In the genomic region with DNA sequence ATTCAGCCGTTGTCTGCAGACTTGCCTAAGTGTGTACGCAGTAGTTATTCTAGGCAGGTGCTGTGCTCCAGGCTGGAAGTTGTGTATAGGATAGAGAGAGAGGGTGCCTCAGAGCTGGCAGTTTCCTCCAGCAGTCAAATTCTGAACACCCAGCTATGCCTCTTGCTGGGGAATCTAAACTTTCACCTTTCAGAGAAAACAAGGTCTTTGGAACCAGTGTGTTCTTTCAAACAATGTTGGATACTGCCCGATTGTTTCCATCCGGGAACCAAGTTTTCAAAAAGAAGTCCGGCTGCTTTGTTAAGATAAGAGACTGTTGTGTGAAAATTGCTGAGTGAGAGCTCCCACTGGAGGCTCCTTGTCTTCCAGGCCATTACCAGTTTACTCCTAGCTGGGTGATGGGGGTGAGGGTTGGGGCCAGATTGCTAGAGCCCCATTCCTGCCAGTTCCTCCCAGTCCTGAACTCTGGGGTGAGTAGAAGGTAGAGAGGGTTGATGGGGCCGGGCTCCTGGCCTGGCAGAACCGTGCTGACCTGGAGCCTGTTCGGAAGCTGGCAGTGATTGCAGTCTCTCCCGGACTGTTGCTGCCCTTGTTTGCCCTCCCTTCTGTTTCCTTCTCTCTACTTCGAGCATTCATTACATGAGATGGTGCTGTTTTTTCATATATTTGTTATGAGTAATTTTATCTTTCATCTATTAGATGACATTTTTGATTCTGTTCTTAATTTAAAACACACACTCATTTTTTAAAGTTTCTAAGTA, we compare ENCODE assay signal across 11 cellular contexts.
DNase-seq lines count a peak whose midpoint lies in the region; ATAC-seq and TF ChIP-seq lines count a peak whose summit lies in the region.
"Had no signal": no experiment of that assay in that cellular context is flagged by ENCODE, and none has a peak within 500 bp of the region (broad histone marks: within the 10 kb centered on the region; RNA-seq: fewer than 3 reads in every experiment).

No MANE protein-coding gene starts in this region.

- no peak overlapping the region for H3T11ph ChIP-seq in H9 (ENCODE audit: low read length)

- H3K79me1 ChIP-seq in H9 (ENCODE audit: insufficient read depth, low read depth, low read length, poor library complexity, severe bottlenecking): no peaks in the 10 kb centered on the region

- intact Hi-C loops in left lung (cut with DNase I): no loop called here

- H3K4ac ChIP-seq in H9 (ENCODE audit: low read depth, low read length): no peak overlapping the region

- no peak overlapping the region for H3K23ac ChIP-seq in H9 (ENCODE audit: insufficient read length, low read depth, low read length)

- no peaks in the 10 kb centered on the region for H4K20me1 ChIP-seq in H9 (ENCODE audit: control insufficient read depth, insufficient read depth, insufficient read length)

- H3K4me3 ChIP-seq in left lung: no peak overlapping the region
- H3K4me3 ChIP-seq in rectal smooth muscle tissue (ENCODE audit: low read length): no peak overlapping the region
- H3K4me3 ChIP-seq: uterus had no signal

- no peak overlapping the region for H2BK12ac ChIP-seq in H9 (ENCODE audit: insufficient read length, low read depth, low read length)

- no peaks in the 10 kb centered on the region; a peak in 1 of 5 replicates for H3K9me3 Mint-ChIP-seq in H9
- H3K9me3 Mint-ChIP-seq in WTC11: no peaks in the 10 kb centered on the region
- no peaks in the 10 kb centered on the region for H3K9me3 Mint-ChIP-seq in osteocyte (ENCODE audit: unreplicated experiment)

- H3K36me3 ChIP-seq in left lung (no peaks in the 10 kb centered on the region), rectal smooth muscle tissue (ENCODE audit: control insufficient read depth, insufficient read depth, low read length) (no peaks in the 10 kb centered on the region)
- H3K36me3 ChIP-seq: uterus had no signal

- no peak overlapping the region for H2BK20ac ChIP-seq in H9 (ENCODE audit: low read depth, low read length, poor library complexity, severe bottlenecking)

- H4K8ac ChIP-seq in H9 (replicated peaks; ENCODE audit: insufficient read length, low read depth, low read length): no peak overlapping the region

- WGBS in H9 (ENCODE audit: extremely low coverage, insufficient read length, low lambda C conversion rate): no CpG with 5 or more reads among the region's 10 CpGs

- ATAC-seq in WTC11 (peak; percentile 12; the same call in 1 of the 2 replicates), left lung (peak; percentile 17)

- no peak overlapping the region for H2AFZ ChIP-seq in H9 (ENCODE audit: low read length)

- H3K27ac Mint-ChIP-seq in H9 (peak overlapping the region; percentile 73 to 91 (median 82); a peak in 5 of 7 replicates), WTC11 (peak overlapping the region; percentile 43; the same call in 1 of the 2 replicates), osteocyte (ENCODE audit: unreplicated experiment) (no peak overlapping the region)

- H2BK5ac ChIP-seq in H9 (ENCODE audit: insufficient read length, low read length): no peak overlapping the region

- POLR2A ChIA-PET in WTC11 (lab: Charles Lee): interaction anchor here (0.8 to 1.0 kb wide), 2 partner anchors 23 to 138 kb away, joined by 3 read pairs; no protein-coding TSS in a partner anchor

- TF ChIP-seq CTCF in H9 (conservative IDR thresholded peaks at IDR 0.05) (no peak), WTC11 (IDR thresholded peaks at IDR 0.05) (no peak), left lung (IDR thresholded peaks at IDR 0.05) (no peak), osteocyte (IDR thresholded peaks at IDR 0.05) (no peak)

- no peak overlapping the region for H3K27ac ChIP-seq in H9 (ENCODE audit: insufficient read length, low read depth, low read length)
- peak overlapping the region in 1 of 2 donors; percentile 4 for H3K27ac ChIP-seq in left lung
- peak overlapping the region; percentile 29 for H3K27ac ChIP-seq in rectal smooth muscle tissue (ENCODE audit: low read depth, low read length)

- H3K4me2 ChIP-seq in H9 (ENCODE audit: insufficient read depth, insufficient read length, low read length): no peak overlapping the region

- H3K9me3 ChIP-seq in H9 (ENCODE audit: control insufficient read depth, low read depth, low read length) (no peaks in the 10 kb centered on the region), left lung (no peaks in the 10 kb centered on the region)
- H3K9me3 ChIP-seq: uterus had no signal

- H3K4me1 ChIP-seq in H9 (ENCODE audit: insufficient read depth, low read length) (peaks cover 16% of the 10 kb centered on the region), left lung (peaks cover 6 to 22% of the 10 kb centered on the region in 2 donors), rectal smooth muscle tissue (ENCODE audit: control insufficient read depth, insufficient read depth, low read length) (no peaks in the 10 kb centered on the region)
- H3K4me1 ChIP-seq: uterus had no signal

- no peak overlapping the region for H2BK15ac ChIP-seq in H9 (ENCODE audit: low read depth, low read length)

- H3K79me2 ChIP-seq in H9 (ENCODE audit: insufficient read depth, low read length): peaks cover 3% of the 10 kb centered on the region; the same call in 1 of the 2 replicates

- CTCF ChIA-PET in WTC11 (lab: Charles Lee): interaction anchor here (1.0 to 1.9 kb wide), 2 partner anchors 144 to 535 kb away, joined by 4 to 9 read pairs; no protein-coding TSS in a partner anchor

- H2AK5ac ChIP-seq in H9 (ENCODE audit: insufficient read length, low read length): no peak overlapping the region

- no peak overlapping the region for H3K14ac ChIP-seq in H9 (ENCODE audit: insufficient read depth, low read length)

- H3K18ac ChIP-seq in H9 (ENCODE audit: insufficient read length, low read depth, low read length): no peak overlapping the region

- H3K27me3 ChIP-seq in H9 (ENCODE audit: insufficient read depth, low read length): no peaks in the 10 kb centered on the region
- H3K27me3 ChIP-seq in left lung: peaks cover 0 to 20% of the 10 kb centered on the region in 2 donors
- no peaks in the 10 kb centered on the region for H3K27me3 ChIP-seq in rectal smooth muscle tissue (ENCODE audit: control insufficient read depth, insufficient read depth, low read length)
- H3K27me3 ChIP-seq: uterus had no signal

- no peak overlapping the region for H3K56ac ChIP-seq in H9 (ENCODE audit: insufficient read length, low read depth, low read length)

- no peak for DNase-seq in H9
- no peak for DNase-seq in WTC11 (ENCODE audit: low spot score)
- DNase-seq in left lung: no peak
- DNase-seq in cerebellar cortex (ENCODE audit: low spot score): no peak
- no peak for DNase-seq in activated T-cell treated with anti-CD3 and anti-CD28 coated beads for 4 hours
- no peak for DNase-seq in activated gamma-delta T cell treated with Interleukin-2 at 50 U/mL for 16 hours
- no peak for DNase-seq in osteocyte (ENCODE audit: extremely low spot score, unreplicated experiment)
- DNase-seq: activated effector memory CD4-positive, alpha-beta T cell treated with anti-CD3 and anti-CD28 coated beads, Interleukin-2, amount 50 U/mL, for 16 hours; central memory CD4-positive, alpha-beta T cell; uterus had no signal

- H2BK120ac ChIP-seq in H9 (ENCODE audit: low read depth, low read length, poor library complexity, severe bottlenecking): no peak overlapping the region

- H3K36me3 Mint-ChIP-seq in H9 (ENCODE audit: insufficient read depth in 1 of 3, low read depth in 3 of 3) (peaks cover 0 to 9% (median 3%) of the 10 kb centered on the region in 3 experiments; a peak in 4 of 7 replicates), WTC11 (no peaks in the 10 kb centered on the region), osteocyte (ENCODE audit: unreplicated experiment) (peaks cover 3% of the 10 kb centered on the region)

- H3K4me3 Mint-ChIP-seq in H9: no peak overlapping the region
- H3K4me3 Mint-ChIP-seq in WTC11: no peak overlapping the region
- H3K4me3 Mint-ChIP-seq in osteocyte (ENCODE audit: unreplicated experiment): no peak overlapping the region

- H3K27me3 Mint-ChIP-seq in H9 (ENCODE audit: low read depth) (no peaks in the 10 kb centered on the region), WTC11 (ENCODE audit: low read depth) (no peaks in the 10 kb centered on the region), osteocyte (ENCODE audit: unreplicated experiment) (no peaks in the 10 kb centered on the region)

- H3K23me2 ChIP-seq in H9 (ENCODE audit: insufficient read length, low read depth, low read length, poor library complexity, severe bottlenecking): peaks cover 7% of the 10 kb centered on the region

- H4K5ac ChIP-seq in H9 (ENCODE audit: insufficient read length, low read depth, low read length): no peak overlapping the region

- no peak overlapping the region for H3K9ac ChIP-seq in H9 (ENCODE audit: extremely low read depth, insufficient read length, low read length)
- no peak overlapping the region for H3K9ac ChIP-seq in rectal smooth muscle tissue (ENCODE audit: low read length)

- H3K4me1 Mint-ChIP-seq in H9: peaks cover 74 to 78% of the 10 kb centered on the region in 2 experiments
- peaks cover 87% of the 10 kb centered on the region for H3K4me1 Mint-ChIP-seq in WTC11
- H3K4me1 Mint-ChIP-seq in osteocyte (ENCODE audit: unreplicated experiment): peaks cover 34% of the 10 kb centered on the region

- no peak overlapping the region for H4K91ac ChIP-seq in H9 (ENCODE audit: insufficient read length, low read depth, low read length)

TF ChIP-seq in WTC11, 78 proteins besides CTCF, POLR2A, EP300 and RAD21 (continues in another document):
- no peak for TF ChIP-seq CREB1 (CRISPR knock-in tag; IDR thresholded peaks at IDR 0.05)
- TF ChIP-seq ETV6 (CRISPR knock-in tag; IDR thresholded peaks at IDR 0.05): no peak
- TF ChIP-seq FOXP1 (CRISPR knock-in tag; IDR thresholded peaks at IDR 0.05; ENCODE audit: borderline replicate concordance): no peak
- no peak for TF ChIP-seq PRRX2 (CRISPR knock-in tag; IDR thresholded peaks at IDR 0.05)
- TF ChIP-seq, protein P1, sequence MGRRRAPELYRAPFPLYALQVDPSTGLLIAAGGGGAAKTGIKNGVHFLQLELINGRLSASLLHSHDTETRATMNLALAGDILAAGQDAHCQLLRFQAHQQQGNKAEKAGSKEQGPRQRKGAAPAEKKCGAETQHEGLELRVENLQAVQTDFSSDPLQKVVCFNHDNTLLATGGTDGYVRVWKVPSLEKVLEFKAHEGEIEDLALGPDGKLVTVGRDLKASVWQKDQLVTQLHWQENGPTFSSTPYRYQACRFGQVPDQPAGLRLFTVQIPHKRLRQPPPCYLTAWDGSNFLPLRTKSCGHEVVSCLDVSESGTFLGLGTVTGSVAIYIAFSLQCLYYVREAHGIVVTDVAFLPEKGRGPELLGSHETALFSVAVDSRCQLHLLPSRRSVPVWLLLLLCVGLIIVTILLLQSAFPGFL (CRISPR knock-in tag; IDR thresholded peaks at IDR 0.05; ENCODE audit: borderline replicate concordance): no peak
- no peak for TF ChIP-seq RELA (CRISPR knock-in tag; IDR thresholded peaks at IDR 0.05; ENCODE audit: borderline replicate concordance)
